ENCODE assay signal across 1 cellular context in the genomic region with DNA sequence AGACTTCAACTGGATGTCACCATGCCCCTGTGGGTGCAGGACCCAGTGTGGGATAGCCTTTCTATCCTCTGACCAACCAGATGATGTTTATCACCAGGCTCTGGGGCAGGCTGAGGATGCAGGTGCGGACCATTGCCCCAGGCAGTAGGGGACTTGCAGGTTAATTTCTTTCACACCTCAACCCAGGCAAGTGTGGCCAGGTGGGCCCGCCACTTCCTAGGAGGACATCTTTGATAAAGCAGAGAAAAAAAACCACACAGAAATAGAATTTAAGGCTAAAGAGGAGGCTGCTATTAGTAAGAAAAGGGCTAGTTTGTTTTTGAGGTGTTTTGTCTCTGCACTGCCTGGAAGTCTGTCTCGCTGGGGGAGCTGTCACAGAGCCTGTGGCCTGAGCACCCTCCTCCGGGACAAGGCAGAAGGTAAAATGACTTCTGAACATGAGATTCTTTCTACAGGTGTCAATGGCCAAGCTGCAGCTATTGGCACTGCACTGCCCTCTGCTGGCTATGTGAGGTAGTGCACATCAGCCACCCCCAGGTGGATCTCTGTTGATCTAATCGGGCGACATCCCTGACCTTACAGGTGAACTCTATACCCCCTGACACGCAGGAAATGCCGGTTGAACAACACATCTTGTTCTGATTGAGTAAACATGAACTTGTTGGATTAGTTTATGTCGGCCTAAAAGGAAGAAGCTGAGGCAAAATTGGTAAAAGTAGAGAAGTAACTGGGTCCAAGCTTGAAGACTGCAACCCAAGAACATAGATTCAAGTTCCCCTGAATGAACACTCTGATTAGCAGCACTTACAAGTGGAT.
TF ChIP-seq lines count a peak whose summit lies in the region.

No MANE protein-coding gene starts in this region.

TF ChIP-seq in HepG2, 621 proteins besides CTCF, POLR2A, EP300 and RAD21 (continued from another document and continues in another):
- no peak for TF ChIP-seq NCOA2 (CRISPR knock-in tag; IDR thresholded peaks at IDR 0.05)
- TF ChIP-seq, protein P1, sequence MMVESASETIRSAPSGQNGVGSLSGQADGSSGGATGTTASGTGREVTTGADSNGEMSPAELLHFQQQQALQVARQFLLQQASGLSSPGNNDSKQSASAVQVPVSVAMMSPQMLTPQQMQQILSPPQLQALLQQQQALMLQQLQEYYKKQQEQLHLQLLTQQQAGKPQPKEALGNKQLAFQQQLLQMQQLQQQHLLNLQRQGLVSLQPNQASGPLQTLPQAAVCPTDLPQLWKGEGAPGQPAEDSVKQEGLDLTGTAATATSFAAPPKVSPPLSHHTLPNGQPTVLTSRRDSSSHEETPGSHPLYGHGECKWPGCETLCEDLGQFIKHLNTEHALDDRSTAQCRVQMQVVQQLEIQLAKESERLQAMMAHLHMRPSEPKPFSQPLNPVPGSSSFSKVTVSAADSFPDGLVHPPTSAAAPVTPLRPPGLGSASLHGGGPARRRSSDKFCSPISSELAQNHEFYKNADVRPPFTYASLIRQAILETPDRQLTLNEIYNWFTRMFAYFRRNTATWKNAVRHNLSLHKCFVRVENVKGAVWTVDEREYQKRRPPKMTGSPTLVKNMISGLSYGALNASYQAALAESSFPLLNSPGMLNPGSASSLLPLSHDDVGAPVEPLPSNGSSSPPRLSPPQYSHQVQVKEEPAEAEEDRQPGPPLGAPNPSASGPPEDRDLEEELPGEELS (CRISPR knock-in tag; IDR thresholded peaks at IDR 0.05) = peak; percentile 47; the same call in 1 of the 2 replicates
- TF ChIP-seq THRA (CRISPR knock-in tag; IDR thresholded peaks at IDR 0.05; ENCODE audit: borderline replicate concordance) = peak; percentile 51
- peak; percentile 47 for TF ChIP-seq FOSL2 (CRISPR knock-in tag; IDR thresholded peaks at IDR 0.05)
- TF ChIP-seq, protein P2, sequence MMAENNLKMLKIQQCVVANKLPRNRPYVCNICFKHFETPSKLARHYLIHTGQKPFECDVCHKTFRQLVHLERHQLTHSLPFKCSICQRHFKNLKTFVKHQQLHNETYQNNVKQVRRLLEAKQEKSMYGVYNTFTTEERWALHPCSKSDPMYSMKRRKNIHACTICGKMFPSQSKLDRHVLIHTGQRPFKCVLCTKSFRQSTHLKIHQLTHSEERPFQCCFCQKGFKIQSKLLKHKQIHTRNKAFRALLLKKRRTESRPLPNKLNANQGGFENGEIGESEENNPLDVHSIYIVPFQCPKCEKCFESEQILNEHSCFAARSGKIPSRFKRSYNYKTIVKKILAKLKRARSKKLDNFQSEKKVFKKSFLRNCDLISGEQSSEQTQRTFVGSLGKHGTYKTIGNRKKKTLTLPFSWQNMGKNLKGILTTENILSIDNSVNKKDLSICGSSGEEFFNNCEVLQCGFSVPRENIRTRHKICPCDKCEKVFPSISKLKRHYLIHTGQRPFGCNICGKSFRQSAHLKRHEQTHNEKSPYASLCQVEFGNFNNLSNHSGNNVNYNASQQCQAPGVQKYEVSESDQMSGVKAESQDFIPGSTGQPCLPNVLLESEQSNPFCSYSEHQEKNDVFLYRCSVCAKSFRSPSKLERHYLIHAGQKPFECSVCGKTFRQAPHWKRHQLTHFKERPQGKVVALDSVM (CRISPR knock-in tag; IDR thresholded peaks at IDR 0.05) = no peak
- TF ChIP-seq FOXA3 (CRISPR knock-in tag; IDR thresholded peaks at IDR 0.05) = 0 out of 2 replicates have a peak, but pooled peaks have one; percentile 37
- no peak for TF ChIP-seq TERF1 (CRISPR knock-in tag; IDR thresholded peaks at IDR 0.05)
- TF ChIP-seq HMG20B (CRISPR knock-in tag; conservative IDR thresholded peaks at IDR 0.05) = no peak
- no peak for TF ChIP-seq ZBTB7A (CRISPR knock-in tag; IDR thresholded peaks at IDR 0.05)
- no peak for TF ChIP-seq ZBTB40 (IDR thresholded peaks at IDR 0.05)
- TF ChIP-seq ZBTB40 (CRISPR knock-in tag; IDR thresholded peaks at IDR 0.05) = no peak
- TF ChIP-seq, protein P3, sequence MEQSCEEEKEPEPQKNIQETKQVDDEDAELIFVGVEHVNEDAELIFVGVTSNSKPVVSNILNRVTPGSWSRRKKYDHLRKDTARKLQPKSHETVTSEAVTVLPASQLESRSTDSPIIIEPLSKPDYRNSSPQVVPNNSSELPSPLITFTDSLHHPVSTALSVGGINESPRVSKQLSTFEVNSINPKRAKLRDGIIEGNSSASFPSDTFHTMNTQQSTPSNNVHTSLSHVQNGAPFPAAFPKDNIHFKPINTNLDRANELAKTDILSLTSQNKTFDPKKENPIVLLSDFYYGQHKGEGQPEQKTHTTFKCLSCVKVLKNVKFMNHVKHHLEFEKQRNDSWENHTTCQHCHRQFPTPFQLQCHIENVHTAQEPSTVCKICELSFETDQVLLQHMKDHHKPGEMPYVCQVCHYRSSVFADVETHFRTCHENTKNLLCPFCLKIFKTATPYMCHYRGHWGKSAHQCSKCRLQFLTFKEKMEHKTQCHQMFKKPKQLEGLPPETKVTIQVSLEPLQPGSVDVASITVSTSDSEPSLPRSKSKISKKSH (CRISPR knock-in tag; IDR thresholded peaks at IDR 0.05; ENCODE audit: borderline replicate concordance) = no peak
- no peak for TF ChIP-seq NR3C1 (CRISPR knock-in tag; IDR thresholded peaks at IDR 0.05)
- TF ChIP-seq ELF4 (CRISPR knock-in tag; IDR thresholded peaks at IDR 0.05; ENCODE audit: borderline replicate concordance) = no peak
- TF ChIP-seq GABPA (IDR thresholded peaks at IDR 0.05; ENCODE audit: low read depth, low read length) = no peak
- peak; percentile 28; the same call in 1 of the 2 replicates for TF ChIP-seq GABPA (CRISPR knock-in tag; IDR thresholded peaks at IDR 0.05; ENCODE audit: low read depth)
- TF ChIP-seq, protein P4, sequence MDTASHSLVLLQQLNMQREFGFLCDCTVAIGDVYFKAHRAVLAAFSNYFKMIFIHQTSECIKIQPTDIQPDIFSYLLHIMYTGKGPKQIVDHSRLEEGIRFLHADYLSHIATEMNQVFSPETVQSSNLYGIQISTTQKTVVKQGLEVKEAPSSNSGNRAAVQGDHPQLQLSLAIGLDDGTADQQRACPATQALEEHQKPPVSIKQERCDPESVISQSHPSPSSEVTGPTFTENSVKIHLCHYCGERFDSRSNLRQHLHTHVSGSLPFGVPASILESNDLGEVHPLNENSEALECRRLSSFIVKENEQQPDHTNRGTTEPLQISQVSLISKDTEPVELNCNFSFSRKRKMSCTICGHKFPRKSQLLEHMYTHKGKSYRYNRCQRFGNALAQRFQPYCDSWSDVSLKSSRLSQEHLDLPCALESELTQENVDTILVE (CRISPR knock-in tag; IDR thresholded peaks at IDR 0.05) = 0 out of 2 replicates have a peak, but pooled peaks have one; percentile 49
- TF ChIP-seq ZNF121 (CRISPR knock-in tag; IDR thresholded peaks at IDR 0.05) = no peak
- TF ChIP-seq, protein P5, sequence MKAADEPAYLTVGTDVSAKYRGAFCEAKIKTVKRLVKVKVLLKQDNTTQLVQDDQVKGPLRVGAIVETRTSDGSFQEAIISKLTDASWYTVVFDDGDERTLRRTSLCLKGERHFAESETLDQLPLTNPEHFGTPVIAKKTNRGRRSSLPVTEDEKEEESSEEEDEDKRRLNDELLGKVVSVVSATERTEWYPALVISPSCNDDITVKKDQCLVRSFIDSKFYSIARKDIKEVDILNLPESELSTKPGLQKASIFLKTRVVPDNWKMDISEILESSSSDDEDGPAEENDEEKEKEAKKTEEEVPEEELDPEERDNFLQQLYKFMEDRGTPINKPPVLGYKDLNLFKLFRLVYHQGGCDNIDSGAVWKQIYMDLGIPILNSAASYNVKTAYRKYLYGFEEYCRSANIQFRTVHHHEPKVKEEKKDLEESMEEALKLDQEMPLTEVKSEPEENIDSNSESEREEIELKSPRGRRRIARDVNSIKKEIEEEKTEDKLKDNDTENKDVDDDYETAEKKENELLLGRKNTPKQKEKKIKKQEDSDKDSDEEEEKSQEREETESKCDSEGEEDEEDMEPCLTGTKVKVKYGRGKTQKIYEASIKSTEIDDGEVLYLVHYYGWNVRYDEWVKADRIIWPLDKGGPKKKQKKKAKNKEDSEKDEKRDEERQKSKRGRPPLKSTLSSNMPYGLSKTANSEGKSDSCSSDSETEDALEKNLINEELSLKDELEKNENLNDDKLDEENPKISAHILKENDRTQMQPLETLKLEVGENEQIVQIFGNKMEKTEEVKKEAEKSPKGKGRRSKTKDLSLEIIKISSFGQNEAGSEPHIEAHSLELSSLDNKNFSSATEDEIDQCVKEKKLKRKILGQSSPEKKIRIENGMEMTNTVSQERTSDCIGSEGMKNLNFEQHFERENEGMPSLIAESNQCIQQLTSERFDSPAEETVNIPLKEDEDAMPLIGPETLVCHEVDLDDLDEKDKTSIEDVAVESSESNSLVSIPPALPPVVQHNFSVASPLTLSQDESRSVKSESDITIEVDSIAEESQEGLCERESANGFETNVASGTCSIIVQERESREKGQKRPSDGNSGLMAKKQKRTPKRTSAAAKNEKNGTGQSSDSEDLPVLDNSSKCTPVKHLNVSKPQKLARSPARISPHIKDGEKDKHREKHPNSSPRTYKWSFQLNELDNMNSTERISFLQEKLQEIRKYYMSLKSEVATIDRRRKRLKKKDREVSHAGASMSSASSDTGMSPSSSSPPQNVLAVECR (CRISPR knock-in tag; IDR thresholded peaks at IDR 0.05; ENCODE audit: borderline replicate concordance) = peak; percentile 20; the same call in 1 of the 2 replicates
- no peak for TF ChIP-seq GPBP1L1 (CRISPR knock-in tag; IDR thresholded peaks at IDR 0.05)
- no peak for TF ChIP-seq ZNF567 (CRISPR knock-in tag; IDR thresholded peaks at IDR 0.05; ENCODE audit: borderline replicate concordance)
